ENCODE assay signal across 14 cellular contexts in genomic region chr2:237964578-237965404, GRCh38. TPM values are rescaled to one million over a fixed set of nuclear protein-coding genes. Genes with fewer than 3 reads are reported as not detected.
DNase-seq lines count a peak whose midpoint lies in the region; ATAC-seq and TF ChIP-seq lines count a peak whose summit lies in the region.
"Had no signal": no experiment of that assay in that cellular context is flagged by ENCODE, and none has a peak within 500 bp of the region (broad histone marks: within the 10 kb centered on the region; RNA-seq: fewer than 3 reads in every experiment).

No MANE protein-coding gene starts in this region.

- WGBS in lower leg skin, 2 donors = 79 to 88% methylated on average over 11 of the region's 11 CpGs

- H3K9me3 ChIP-seq in MG63 = peaks cover 22% of the 10 kb centered on the region

- intact Hi-C loops in lower leg skin (cut with DNase I; ENCODE audit: low total_unique reads) = no loop called here

- no peaks in the 10 kb centered on the region for H3K27me3 ChIP-seq in MG63

- no peak overlapping the region for H3K27ac Mint-ChIP-seq in central memory CD8-positive, alpha-beta T cell (ENCODE audit: low read depth)
- H3K27ac Mint-ChIP-seq in natural killer cell treated with Interleukin-12 subunit alpha and Interleukin-12 subunit beta and Interleukin-15 and Interleukin-18, amount 100 ng/mL, for 72 hours = no peak overlapping the region
- H3K27ac Mint-ChIP-seq: stimulated activated naive CD8-positive, alpha-beta T cell treated with anti-CD3 and anti-CD28 coated beads, Interleukin-15, amount 100 ng/mL, for 72 hours; WTC11 had no signal

- DNase-seq in Daoy (ENCODE audit: low read depth) (peak; percentile 91), MG63 (peak; percentile 86), lower leg skin (ENCODE audit: low spot score in 2 of 2) (no peak), NCI-H187 (lab: John Stamatoyannopoulos, UW) (no peak)
- DNase-seq in central memory CD8-positive, alpha-beta T cell (ENCODE audit: low spot score in 2 of 2) = no peak
- DNase-seq in natural killer cell treated with Interleukin-12 subunit alpha and Interleukin-12 subunit beta and Interleukin-15 and Interleukin-18, amount 100 ng/mL, for 72 hours (ENCODE audit: low spot score) = no peak
- DNase-seq: activated T-cell treated with anti-CD3 and anti-CD28 coated beads, Interleukin-2, amount 50 U/mL, for 1 hour; cerebellar nuclear complex; DMS 273 treated with DMSO at 0.1 percent for 48 hours; foreskin melanocyte; stimulated activated CD4-positive, alpha-beta T cell treated with anti-CD3 and anti-CD28 coated beads, Interleukin-2, amount 100 ng/mL, for 48 hours; stimulated activated naive CD8-positive, alpha-beta T cell treated with anti-CD3 and anti-CD28 coated beads, Interleukin-15, amount 100 ng/mL, for 72 hours had no signal

- H3K4me3 ChIP-seq in MG63 = no peak overlapping the region
- H3K4me3 ChIP-seq in lower leg skin (ENCODE audit: low read depth, poor library complexity, severe bottlenecking) = no peak overlapping the region

- peaks cover 28% of the 10 kb centered on the region for H3K4me1 Mint-ChIP-seq in central memory CD8-positive, alpha-beta T cell
- peaks cover 22 to 23% of the 10 kb centered on the region in 2 donors for H3K4me1 Mint-ChIP-seq in natural killer cell treated with Interleukin-12 subunit alpha and Interleukin-12 subunit beta and Interleukin-15 and Interleukin-18, amount 100 ng/mL, for 72 hours (ENCODE audit: low read depth in 2 of 2)

- peaks cover 9% of the 10 kb centered on the region for H3K36me3 Mint-ChIP-seq in central memory CD8-positive, alpha-beta T cell (ENCODE audit: insufficient read depth)
- H3K36me3 Mint-ChIP-seq in natural killer cell treated with Interleukin-12 subunit alpha and Interleukin-12 subunit beta and Interleukin-15 and Interleukin-18, amount 100 ng/mL, for 72 hours = peaks cover 8% of the 10 kb centered on the region

- TF ChIP-seq POLR2A in lower leg skin (IDR thresholded peaks at IDR 0.05) = no peak

- no peaks in the 10 kb centered on the region for H3K27me3 Mint-ChIP-seq in central memory CD8-positive, alpha-beta T cell
- no peaks in the 10 kb centered on the region for H3K27me3 Mint-ChIP-seq in natural killer cell treated with Interleukin-12 subunit alpha and Interleukin-12 subunit beta and Interleukin-15 and Interleukin-18, amount 100 ng/mL, for 72 hours
- H3K27me3 Mint-ChIP-seq: stimulated activated naive CD8-positive, alpha-beta T cell treated with anti-CD3 and anti-CD28 coated beads, Interleukin-15, amount 100 ng/mL, for 72 hours had no signal

- H3K4me3 Mint-ChIP-seq in central memory CD8-positive, alpha-beta T cell = peak overlapping the region; percentile 25
- H3K4me3 Mint-ChIP-seq in natural killer cell treated with Interleukin-12 subunit alpha and Interleukin-12 subunit beta and Interleukin-15 and Interleukin-18, amount 100 ng/mL, for 72 hours = peak overlapping the region; percentile 15
- H3K4me3 Mint-ChIP-seq: stimulated activated naive CD8-positive, alpha-beta T cell treated with anti-CD3 and anti-CD28 coated beads, Interleukin-15, amount 100 ng/mL, for 72 hours; WTC11 had no signal

- no peak for TF ChIP-seq CTCF in lower leg skin (IDR thresholded peaks at IDR 0.05)

- peaks cover 5% of the 10 kb centered on the region for H3K36me3 ChIP-seq in MG63

- H3K9me3 Mint-ChIP-seq in central memory CD8-positive, alpha-beta T cell = peaks cover 6% of the 10 kb centered on the region
- H3K9me3 Mint-ChIP-seq in natural killer cell treated with Interleukin-12 subunit alpha and Interleukin-12 subunit beta and Interleukin-15 and Interleukin-18, amount 100 ng/mL, for 72 hours = peaks cover 7% of the 10 kb centered on the region

- ATAC-seq in central memory CD8-positive, alpha-beta T cell (replicated peaks; ENCODE audit: extremely low read depth, poor library complexity, severe bottlenecking) = no peak
- ATAC-seq in natural killer cell treated with Interleukin-12 subunit alpha and Interleukin-12 subunit beta and Interleukin-15 and Interleukin-18, amount 100 ng/mL, for 72 hours = no peak
- no peak for ATAC-seq in HG03520 (IDR thresholded peaks at IDR 0.05; ENCODE audit: unreplicated experiment)
- ATAC-seq: stimulated activated naive CD8-positive, alpha-beta T cell treated with anti-CD3 and anti-CD28 coated beads, Interleukin-15, amount 100 ng/mL, for 72 hours; WTC11 had no signal

RNA-seq across cellular contexts. Expression of gene UBE2F, which starts 2.0 kb away (rescaled TPM):
- total RNA-seq in Daoy (2014; rRNA removed; shearing (Covaris generic)) = 73.9 and 87.1 TPM in 2 replicates
- total RNA-seq in MG63 (2014; rRNA removed; shearing (Covaris generic); ENCODE audit: low replicate concordance) = 121 and 138 TPM in 2 replicates
- 10 to 100 TPM; 51.3 to 78.0 TPM for total RNA-seq in natural killer cell treated with Interleukin-12 subunit alpha and Interleukin-12 subunit beta and Interleukin-15 and Interleukin-18, amount 100 ng/mL, for 72 hours
- total RNA-seq in lower leg skin = 10 to 100 TPM; 32.8 to 46.9 (median 33.3) TPM

Comparison
In these comparisons a context has a peak if more than half of its experiments do, and no peak if none do; other contexts are left out.
1. DNase-seq: peak in Daoy (single experiment) and MG63 (single experiment); none in central memory CD8-positive, alpha-beta T cell (0 of 2), natural killer cell treated with Interleukin-12 subunit alpha and Interleukin-12 subunit beta and Interleukin-15 and Interleukin-18, amount 100 ng/mL, for 72 hours (single experiment), lower leg skin (0 of 2) and NCI-H187 (0 of 2).